8 cellular contexts compared by ENCODE assay signal in the genomic region with DNA sequence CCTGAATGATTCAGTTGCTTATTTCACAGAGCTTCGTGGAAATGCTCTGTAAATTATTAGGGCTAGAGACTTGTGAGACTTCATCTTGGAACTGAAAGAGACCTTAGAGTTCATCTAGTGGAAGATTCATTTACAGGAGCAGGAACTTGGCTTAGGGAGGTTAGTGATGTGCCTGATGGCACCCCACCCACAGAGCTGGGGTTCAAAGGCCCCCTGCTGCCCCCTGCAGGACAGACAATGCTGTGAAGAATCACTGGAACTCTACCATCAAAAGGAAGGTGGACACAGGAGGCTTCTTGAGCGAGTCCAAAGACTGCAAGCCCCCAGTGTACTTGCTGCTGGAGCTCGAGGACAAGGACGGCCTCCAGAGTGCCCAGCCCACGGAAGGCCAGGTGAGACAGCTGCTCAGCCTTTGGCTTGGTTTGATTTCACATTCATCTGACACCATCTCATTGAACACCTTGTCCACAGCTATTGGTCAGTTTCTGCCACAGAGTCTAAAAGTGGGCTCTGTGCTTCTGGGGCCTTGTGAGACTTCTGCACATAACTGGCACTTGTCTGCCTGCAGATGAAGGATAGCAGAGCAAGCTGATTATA. TPM values are rescaled to one million over a fixed set of nuclear protein-coding genes. Genes with fewer than 3 reads are reported as not detected.
DNase-seq lines count a peak whose midpoint lies in the region; ATAC-seq, FAIRE-seq and TF ChIP-seq lines count a peak whose summit lies in the region.

No MANE protein-coding gene starts in this region.

- no peak overlapping the region for H3K27ac Mint-ChIP-seq in activated CD4-positive, alpha-beta T cell treated with anti-CD3 and anti-CD28 coated beads for 36 hours
- H3K27ac Mint-ChIP-seq in effector memory CD8-positive, alpha-beta T cell: no peak overlapping the region

- peak; percentile 84 for TF ChIP-seq CTCF in GM12865 (IDR thresholded peaks at IDR 0.05; ENCODE audit: insufficient read depth, low read depth, low read length, missing control alignments)
- peak; percentile 89 for TF ChIP-seq CTCF in NB4 (IDR thresholded peaks at IDR 0.05; ENCODE audit: low read depth, low read length)
- peak in 2 of 4 donors; percentile 34 to 42 for TF ChIP-seq CTCF in pancreas (IDR thresholded peaks at IDR 0.05)

- no peaks in the 10 kb centered on the region for H3K27me3 ChIP-seq in pancreas

- no peak for FAIRE-seq in pancreas (lab: Jason Lieb, UNC)

- POLR2A ChIA-PET in activated CD4-positive, alpha-beta T cell treated with anti-CD3 and anti-CD28 coated beads for 36 hours (lab: Charles Lee): no interaction called here

- H3K4me1 ChIP-seq in pancreas: no peaks in the 10 kb centered on the region

- intact Hi-C loops in activated CD4-positive, alpha-beta T cell treated with anti-CD3 and anti-CD28 coated beads for 36 hours (cut with DNase I, micrococcal nuclease): loop anchor here (1.0 to 5.0 kb wide), 4 partner anchors 154 to 243 kb away; no protein-coding TSS in a partner anchor
- intact Hi-C loops in pancreas (cut with DNase I): loop anchor here in 1 of 3 donors (5.0 kb wide), 1 partner anchor 155 kb away; no protein-coding TSS in a partner anchor

- no peak overlapping the region for H3K27ac ChIP-seq in pancreas

- 79% methylated on average over 5 of the region's 5 CpGs for WGBS in pancreas, 2 donors

- no peak for TF ChIP-seq POLR2A in NB4 (IDR thresholded peaks at IDR 0.05; ENCODE audit: extremely low read depth, insufficient read length)

- H3K36me3 ChIP-seq in pancreas: peaks cover 0 to 10% (median 0%) of the 10 kb centered on the region in 3 donors

- H3K4me1 Mint-ChIP-seq in activated CD4-positive, alpha-beta T cell treated with anti-CD3 and anti-CD28 coated beads for 36 hours: peaks cover 9% of the 10 kb centered on the region
- H3K4me1 Mint-ChIP-seq in effector memory CD8-positive, alpha-beta T cell (ENCODE audit: low read depth in 2 of 2): no peaks in the 10 kb centered on the region

- peak; percentile 85 for ATAC-seq in activated CD4-positive, alpha-beta T cell treated with anti-CD3 and anti-CD28 coated beads for 36 hours
- ATAC-seq in effector memory CD8-positive, alpha-beta T cell (replicated peaks): no peak
- ATAC-seq in pancreas: peak; percentile 46 to 90 (median 72)
- ATAC-seq in GM19035 (IDR thresholded peaks at IDR 0.05; ENCODE audit: unreplicated experiment): no peak

- peak; percentile 57 for DNase-seq in A172 (ENCODE audit: low spot score)
- DNase-seq in GM12865 (ENCODE audit: low read depth): peak; percentile 78
- peak; percentile 79 for DNase-seq in NB4 (ENCODE audit: low read depth)
- DNase-seq in activated CD4-positive, alpha-beta T cell treated with anti-CD3 and anti-CD28 coated beads for 36 hours: peak; percentile 81
- peak; percentile 23 to 36 (median 35) for DNase-seq in effector memory CD8-positive, alpha-beta T cell
- peak in 4 of 6 donors; percentile 16 to 81 (median 40) for DNase-seq in pancreas
- no peak for DNase-seq in DMS79 treated with DMSO at 0.1 percent for 48 hours (lab: John Stamatoyannopoulos, UW)

- H3K27me3 Mint-ChIP-seq in activated CD4-positive, alpha-beta T cell treated with anti-CD3 and anti-CD28 coated beads for 36 hours: no peaks in the 10 kb centered on the region
- H3K27me3 Mint-ChIP-seq in effector memory CD8-positive, alpha-beta T cell: no peaks in the 10 kb centered on the region

- H3K9me3 Mint-ChIP-seq in activated CD4-positive, alpha-beta T cell treated with anti-CD3 and anti-CD28 coated beads for 36 hours (ENCODE audit: low read depth): no peaks in the 10 kb centered on the region
- H3K9me3 Mint-ChIP-seq in effector memory CD8-positive, alpha-beta T cell: no peaks in the 10 kb centered on the region

- no peak overlapping the region for H3K4me3 ChIP-seq in GM12865 (ENCODE audit: low read depth, low read length)
- no peak overlapping the region for H3K4me3 ChIP-seq in NB4 (ENCODE audit: low read depth, low read length)
- H3K4me3 ChIP-seq in pancreas: no peak overlapping the region

- H3K36me3 Mint-ChIP-seq in activated CD4-positive, alpha-beta T cell treated with anti-CD3 and anti-CD28 coated beads for 36 hours (ENCODE audit: low read depth): peaks cover 30% of the 10 kb centered on the region
- peaks cover 3% of the 10 kb centered on the region for H3K36me3 Mint-ChIP-seq in effector memory CD8-positive, alpha-beta T cell (ENCODE audit: insufficient read depth)

- H3K4me3 Mint-ChIP-seq in activated CD4-positive, alpha-beta T cell treated with anti-CD3 and anti-CD28 coated beads for 36 hours: no peak overlapping the region
- H3K4me3 Mint-ChIP-seq in effector memory CD8-positive, alpha-beta T cell: no peak overlapping the region

- CTCF ChIA-PET in activated CD4-positive, alpha-beta T cell treated with anti-CD3 and anti-CD28 coated beads for 36 hours (lab: Charles Lee): interaction anchor here (0.5 to 2.8 kb wide), 15 partner anchors 9 to 950 kb away, joined by 3 to 13 read pairs (median 3); no protein-coding TSS in a partner anchor

- no peaks in the 10 kb centered on the region for H3K9me3 ChIP-seq in pancreas

RNA-seq across cellular contexts. Expression of gene MYBL2, which starts 25.1 kb away (rescaled TPM):
- 77.7 and 80.8 TPM in 2 replicates for total RNA-seq in A172 (2014; rRNA removed; shearing (Covaris generic))
- total RNA-seq in activated CD4-positive, alpha-beta T cell treated with anti-CD3 and anti-CD28 coated beads for 36 hours: 100 to 1,000 TPM in 1 of 2 experiments, 10 to 100 TPM in 1; 99.8 to 113 TPM
- total RNA-seq in pancreas: 1 to 10 TPM; 4.7 to 8.0 (median 5.7) TPM
- 10 to 100 TPM in 1 of 2 donors, 1 to 10 TPM in 1; 4.7 to 14.5 TPM for polyA plus RNA-seq in pancreas

RNA-seq across cellular contexts. Expression of gene GTSF1L, which starts 34.8 kb away (rescaled TPM):
- total RNA-seq in A172 (2014; rRNA removed; shearing (Covaris generic)): not detected in 2 replicates
- total RNA-seq in activated CD4-positive, alpha-beta T cell treated with anti-CD3 and anti-CD28 coated beads for 36 hours: under 1 TPM in 1 of 2 experiments, not detected in 1; 0.23 TPM
- total RNA-seq in pancreas: not detected
- polyA plus RNA-seq in pancreas: not detected

Comparison
In these comparisons a context has a peak if more than half of its experiments do, and no peak if none do; other contexts are left out.
1. ATAC-seq: peak in activated CD4-positive, alpha-beta T cell treated with anti-CD3 and anti-CD28 coated beads for 36 hours (single experiment) and pancreas (4 of 4); none in effector memory CD8-positive, alpha-beta T cell (single experiment) and GM19035 (single experiment).